In genomic region chr9:136191549-136192286, GRCh38 we compare ENCODE assay signal across 24 cellular contexts. TPM values are rescaled to one million over a fixed set of nuclear protein-coding genes. Genes with fewer than 3 reads are reported as not detected.
DNase-seq lines count a peak whose midpoint lies in the region; ATAC-seq and TF ChIP-seq lines count a peak whose summit lies in the region.
"Had no signal": no experiment of that assay in that cellular context is flagged by ENCODE, and none has a peak within 500 bp of the region (broad histone marks: within the 10 kb centered on the region; RNA-seq: fewer than 3 reads in every experiment).

No MANE protein-coding gene starts in this region.

- no TSS peak for BruUV-seq in Panc1 (replicated peaks; lab: Mats Ljungman, UMichigan)

- DNase-seq in H7 (peak; percentile 76), Panc1 (ENCODE audit: low read depth, low spot score) (no peak), fibroblast of the aortic adventitia (ENCODE audit: low read depth) (peak; percentile 10), breast epithelium (ENCODE audit: low spot score in 2 of 2) (no peak), chondrocyte (ENCODE audit: low spot score) (no peak), AML-193 (lab: John Stamatoyannopoulos, UW) (no peak), midbrain (lab: John Stamatoyannopoulos, UW) (no peak)
- DNase-seq: C1 segment of cervical spinal cord; CD8-positive, alpha-beta T cell; DND-41; IMR-90; Karpas-422; MV-4-11; NCI-H1105 treated with DMSO at 0.1 percent for 48 hours; NCI-H2081; NCI-H2171; NCI-H345; NCI-H524 treated with DMSO at 0.1 percent for 48 hours; Peyer's patch had no signal

- no peaks in the 10 kb centered on the region for H3K36me3 Mint-ChIP-seq in chondrocyte (ENCODE audit: low read depth)
- H3K36me3 Mint-ChIP-seq: CD8-positive, alpha-beta T cell had no signal

- no peak overlapping the region for H3K27ac ChIP-seq in BLaER1 treated with 17β-estradiol and CSF1 and Interleukin-3, amounts not matched to agents 10 nM and 100 nM
- peak overlapping the region; percentile 34; the same call in 1 of the 2 replicates for H3K27ac ChIP-seq in Panc1 (ENCODE audit: low read length)
- H3K27ac ChIP-seq in breast epithelium = no peak overlapping the region
- H3K27ac ChIP-seq: Peyer's patch, SJSA1 had no signal

- no peak for ATAC-seq in Panc1
- ATAC-seq: CD8-positive, alpha-beta T cell; HCT116 had no signal

- no peaks in the 10 kb centered on the region for H3K36me3 ChIP-seq in BLaER1 treated with 17β-estradiol and CSF1 and Interleukin-3, amounts not matched to agents 10 nM and 100 nM
- H3K36me3 ChIP-seq in H7 (replicated peaks; ENCODE audit: control insufficient read depth, insufficient read depth, low read length) (no peaks in the 10 kb centered on the region), Panc1 (ENCODE audit: control insufficient read depth, insufficient read depth, low read length) (no peaks in the 10 kb centered on the region), breast epithelium (no peaks in the 10 kb centered on the region)
- H3K36me3 ChIP-seq: Peyer's patch, SJSA1 had no signal

- TF ChIP-seq POLR2A in breast epithelium (IDR thresholded peaks at IDR 0.05) = no peak

- H4K20me1 ChIP-seq in BLaER1 treated with 17β-estradiol and CSF1 and Interleukin-3, amounts not matched to agents 10 nM and 100 nM = peaks cover 0 to 71% (median 39%) of the 10 kb centered on the region in 11 experiments; a peak in 16 of 22 replicates

- intact Hi-C loops in Panc1 (cut with micrococcal nuclease; ENCODE audit: unreplicated experiment) (no loop called here), breast epithelium (cut with DNase I; ENCODE audit: low total_unique reads) (no loop called here)

- POLR2A ChIA-PET in Panc1 (lab: Charles Lee) = interaction anchor here (0.6 kb wide), 1 partner anchor 442 kb away, joined by 5 read pairs; no protein-coding TSS in a partner anchor

- no peak for TF ChIP-seq CTCF in Panc1 (IDR thresholded peaks at IDR 0.05)
- TF ChIP-seq CTCF in fibroblast of the aortic adventitia (IDR thresholded peaks at IDR 0.05; ENCODE audit: insufficient read depth, low read length) = no peak
- TF ChIP-seq CTCF in breast epithelium (IDR thresholded peaks at IDR 0.05) = no peak
- TF ChIP-seq CTCF in chondrocyte (IDR thresholded peaks at IDR 0.05) = no peak

- peak overlapping the region in 1 of 11 experiments; percentile 26; a peak in 1 of 22 replicates for H3K9ac ChIP-seq in BLaER1 treated with 17β-estradiol and CSF1 and Interleukin-3, amounts not matched to agents 10 nM and 100 nM

- peak overlapping the region in 8 of 11 experiments; percentile 71 to 98 (median 90); a peak in 16 of 22 replicates for H3K4me2 ChIP-seq in BLaER1 treated with 17β-estradiol and CSF1 and Interleukin-3, amounts not matched to agents 10 nM and 100 nM

- H3K9me3 Mint-ChIP-seq in chondrocyte (ENCODE audit: low read depth) = no peaks in the 10 kb centered on the region
- H3K9me3 Mint-ChIP-seq: CD8-positive, alpha-beta T cell had no signal

- CTCF ChIA-PET in Panc1 (lab: Charles Lee) = no interaction called here

- H3K27me3 ChIP-seq in BLaER1 treated with 17β-estradiol and CSF1 and Interleukin-3, amounts not matched to agents 10 nM and 100 nM = peaks cover 70 to 99% (median 77%) of the 10 kb centered on the region in 11 experiments
- H3K27me3 ChIP-seq in H7 (ENCODE audit: control insufficient read depth, insufficient read depth, low read length) = peaks cover 61% of the 10 kb centered on the region
- H3K27me3 ChIP-seq in Panc1 (ENCODE audit: control insufficient read depth, insufficient read depth, low read length) = no peaks in the 10 kb centered on the region; the same call in 1 of the 2 replicates
- peaks cover 7 to 97% of the 10 kb centered on the region in 2 donors for H3K27me3 ChIP-seq in breast epithelium

- H3K27ac Mint-ChIP-seq in chondrocyte (ENCODE audit: unreplicated experiment) = no peak overlapping the region
- H3K27ac Mint-ChIP-seq: CD8-positive, alpha-beta T cell had no signal

- H3K4me3 Mint-ChIP-seq in chondrocyte (ENCODE audit: unreplicated experiment) = no peak overlapping the region
- H3K4me3 Mint-ChIP-seq: CD8-positive, alpha-beta T cell had no signal

- H3K4me3 ChIP-seq in BLaER1 treated with 17β-estradiol and CSF1 and Interleukin-3, amounts not matched to agents 10 nM and 100 nM = no peak overlapping the region
- H3K4me3 ChIP-seq in H7 (ENCODE audit: insufficient read depth, low read depth, low read length) = no peak overlapping the region
- no peak overlapping the region for H3K4me3 ChIP-seq in Panc1 (ENCODE audit: low read depth in 2 of 2, low read length in 2 of 2)
- H3K4me3 ChIP-seq in fibroblast of the aortic adventitia (ENCODE audit: low read depth, low read length) = no peak overlapping the region
- no peak overlapping the region for H3K4me3 ChIP-seq in breast epithelium
- H3K4me3 ChIP-seq: Peyer's patch, SJSA1 had no signal

- in situ Hi-C loops in Panc1 (cut with HindIII; ENCODE audit: low pct_unique_long_range_greater_than_20kb, low sequenced_read_pairs) = no loop called here

- H3K4me1 Mint-ChIP-seq in chondrocyte (ENCODE audit: low read depth) = no peaks in the 10 kb centered on the region

- peaks cover 50% of the 10 kb centered on the region for H3K27me3 Mint-ChIP-seq in chondrocyte (ENCODE audit: low read depth)

- H3K4me1 ChIP-seq in BLaER1 treated with 17β-estradiol and CSF1 and Interleukin-3, amounts not matched to agents 10 nM and 100 nM = peaks cover 30 to 64% (median 47%) of the 10 kb centered on the region in 10 experiments
- peaks cover 2% of the 10 kb centered on the region for H3K4me1 ChIP-seq in Panc1 (ENCODE audit: control insufficient read depth, insufficient read depth, low read length)
- no peaks in the 10 kb centered on the region for H3K4me1 ChIP-seq in breast epithelium
- H3K4me1 ChIP-seq: Peyer's patch, SJSA1 had no signal

- peaks cover 0 to 7% (median 0%) of the 10 kb centered on the region in 11 experiments; a peak in 12 of 22 replicates for H3K9me3 ChIP-seq in BLaER1 treated with 17β-estradiol and CSF1 and Interleukin-3, amounts not matched to agents 10 nM and 100 nM (replicated peaks in 1 of 11)
- H3K9me3 ChIP-seq in Panc1 (ENCODE audit: control insufficient read depth, insufficient read depth, low read depth, low read length) = no peaks in the 10 kb centered on the region
- H3K9me3 ChIP-seq in breast epithelium = no peaks in the 10 kb centered on the region
- H3K9me3 ChIP-seq: Peyer's patch, SJSA1 had no signal

RNA-seq across cellular contexts. Expression of gene LHX3, which starts 13.2 kb away (rescaled TPM):
- total RNA-seq in H7 (2014; rRNA removed; shearing (Covaris generic)) = 0.07 TPM in 1 of 2 replicates, not detected in the other
- total RNA-seq in Panc1 (2021; ENCODE audit: unreplicated experiment) = 0.13 TPM
- 0.08 TPM for polyA plus RNA-seq in Panc1 (2012; ENCODE audit: insufficient read length)
- total RNA-seq in fibroblast of the aortic adventitia (ENCODE audit: low replicate concordance) = not detected in 2 replicates
- total RNA-seq in breast epithelium = not detected
- total RNA-seq in chondrocyte = not detected in 3 replicates
- total RNA-seq: G401, IMR-90, M059J, Peyer's patch, SJSA1 had no signal
- polyA plus RNA-seq: IMR-90 had no signal

RNA-seq across cellular contexts. Expression of gene QSOX2, which starts 53.9 kb away (rescaled TPM):
- 22.6 and 24.6 TPM in 2 replicates for total RNA-seq in H7 (2014; rRNA removed; shearing (Covaris generic))
- total RNA-seq in Panc1 (2021; ENCODE audit: unreplicated experiment) (40.0 TPM), fibroblast of the aortic adventitia (ENCODE audit: low replicate concordance) (7.1 and 9.2 TPM in 2 replicates), breast epithelium (1 to 10 TPM; 5.6 to 8.8 (median 6.2) TPM), chondrocyte (14.3 to 17.1 TPM (median 15.3 TPM) in 3 replicates)
- polyA plus RNA-seq in Panc1 (2012; ENCODE audit: insufficient read length) = 36.8 TPM

Comparison
In these comparisons a context has a peak if more than half of its experiments do, and no peak if none do; other contexts are left out.
1. DNase-seq: peak in H7 (single experiment) and fibroblast of the aortic adventitia (single experiment); none in Panc1 (single experiment), breast epithelium (0 of 2), chondrocyte (single experiment), AML-193 (0 of 2) and midbrain (single experiment).